In the genomic region with DNA sequence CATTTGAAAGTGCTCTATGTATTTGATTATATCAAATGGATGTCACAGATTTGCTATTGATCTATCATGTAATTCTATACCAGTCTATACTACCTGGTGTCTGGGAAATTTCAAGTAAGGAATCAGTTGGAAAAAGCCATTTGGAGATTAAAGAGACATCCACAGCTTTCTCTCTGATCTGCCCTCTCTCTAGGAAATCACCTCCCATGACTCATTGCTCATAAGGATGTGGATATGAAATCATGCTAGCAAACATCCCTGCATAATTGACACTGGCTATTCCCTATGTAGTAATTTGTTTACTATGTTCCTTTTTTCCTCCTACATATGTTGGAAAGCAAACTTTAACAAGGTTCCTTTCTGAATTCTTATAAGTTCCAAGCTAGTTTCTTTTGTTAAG, we compare ENCODE assay signal across 16 cellular contexts.
DNase-seq lines count a peak whose midpoint lies in the region; ATAC-seq and TF ChIP-seq lines count a peak whose summit lies in the region.
"Had no signal": no experiment of that assay in that cellular context is flagged by ENCODE, and none has a peak within 500 bp of the region (broad histone marks: within the 10 kb centered on the region; RNA-seq: fewer than 3 reads in every experiment).

No MANE protein-coding gene starts in this region.

- intact Hi-C loops in left colon (cut with DNase I, micrococcal nuclease): no loop called here

- peak; percentile 45 for DNase-seq in DMS53 treated with DMSO at 0.1 percent for 48 hours (lab: John Stamatoyannopoulos, UW; ENCODE audit: unreplicated experiment)
- peak; percentile 4 for DNase-seq in RKO (ENCODE audit: low spot score)
- DNase-seq in choroid plexus epithelial cell (ENCODE audit: low read depth): peak; percentile 0
- no peak for DNase-seq in left colon
- DNase-seq in NCI-H69 (lab: John Stamatoyannopoulos, UW): no peak
- no peak for DNase-seq in midbrain (lab: John Stamatoyannopoulos, UW)
- no peak for DNase-seq in NCI-H2029 treated with DMSO at 0.1 percent for 48 hours (lab: John Stamatoyannopoulos, UW)
- DNase-seq in GDM1 (lab: John Stamatoyannopoulos, UW): no peak
- DNase-seq: CD8-positive, alpha-beta memory T cell; HFFc6; KBM-7; NCI-H1048; NCI-H1436 treated with DMSO at 0.1 percent for 48 hours; NCI-H2081 treated with DMSO at 0.1 percent for 48 hours; NCI-H510A treated with DMSO at 0.1 percent for 48 hours had no signal

- peak; percentile 40 for ATAC-seq in left colon

- TF ChIP-seq CTCF in choroid plexus epithelial cell (conservative IDR thresholded peaks at IDR 0.05; ENCODE audit: low read depth, low read length): no peak

- no peak overlapping the region for H3K4me3 ChIP-seq in choroid plexus epithelial cell (ENCODE audit: low read depth, low read length)
- H3K4me3 ChIP-seq: BLaER1 treated with 17β-estradiol and CSF1 and Interleukin-3, amounts not matched to agents 10 nM and 100 nM had no signal

Comparison
In these comparisons a context has a peak if more than half of its experiments do, and no peak if none do; other contexts are left out.
1. DNase-seq: peak in DMS53 treated with DMSO at 0.1 percent for 48 hours (single experiment), RKO (single experiment) and choroid plexus epithelial cell (single experiment); none in left colon (0 of 2), NCI-H69 (single experiment), midbrain (single experiment), NCI-H2029 treated with DMSO at 0.1 percent for 48 hours (single experiment) and GDM1 (single experiment).